28 cellular contexts compared by ENCODE assay signal in the genomic region with DNA sequence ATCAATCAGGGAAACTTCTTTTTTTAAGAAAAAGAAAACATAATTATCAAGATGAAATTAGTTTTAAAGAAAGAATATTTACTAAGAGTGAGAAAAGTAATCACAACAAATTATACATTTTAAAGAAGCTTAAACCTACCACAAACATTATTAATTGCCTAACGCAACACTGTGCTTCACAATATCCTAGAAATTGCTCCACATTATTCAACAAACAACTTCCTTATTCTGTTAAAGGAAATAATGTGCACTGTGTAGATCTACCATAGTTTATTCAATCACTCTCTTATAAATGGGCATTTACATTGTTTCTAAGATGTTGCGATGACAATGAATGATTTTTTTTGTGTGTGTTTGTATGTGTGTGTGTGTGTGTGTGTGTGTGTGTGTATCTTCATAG.
"Had no signal": no experiment of that assay in that cellular context is flagged by ENCODE, and none has a peak within 500 bp of the region (broad histone marks: within the 10 kb centered on the region; RNA-seq: fewer than 3 reads in every experiment).

No MANE protein-coding gene starts in this region.

- H3K4me3 Mint-ChIP-seq: activated CD4-positive, alpha-beta T cell treated with anti-CD3 and anti-CD28 coated beads for 36 hours; activated CD4-positive, alpha-beta T cell treated with anti-CD3 and anti-CD28 coated beads, Interleukin-2, amount 10 ng/mL, durations not matched to agents 7 days and 5 days; activated CD8-positive, alpha-beta T cell treated with anti-CD3 and anti-CD28 coated beads, Interleukin-2, amount 10 ng/mL, durations not matched to agents 7 days and 5 days; activated naive CD4-positive, alpha-beta T cell treated with anti-CD3 and anti-CD28 coated beads, Interleukin-2, amount 10 ng/mL, durations not matched to agents 7 days and 5 days; activated naive CD8-positive, alpha-beta T cell treated with anti-CD3 and anti-CD28 coated beads for 36 hours; activated T-cell treated with anti-CD3 and anti-CD28 coated beads, Interleukin-2, amount 50 U/mL, for 24 hours; activated T-helper 1 cell treated with anti-CD3 and anti-CD28 coated beads, Interleukin-12 subunit alpha, Interleukin-12 subunit beta, Interleukin-2, Interleukin-4 antibody, amounts not matched to agents 30 ng/mL and 10 ng/mL and 1 ng/mL, durations not matched to agents 14 hours and 24 hours and 36 hours; T-helper 1 cell treated with Interleukin-12 subunit alpha and Interleukin-12 subunit beta and Interleukin-4 antibody, amounts not matched to agents 30 μg/mL and 1 μg/mL, for 36 hours; T-helper 2 cell treated with Interferon-gamma antibody and Interleukin-4, amounts not matched to agents 5 μg/mL and 100 μg/mL, for 36 hours had no signal

- H3K27me3 ChIP-seq: brain microvascular endothelial cell, SJCRH30 had no signal

- H3K27me3 Mint-ChIP-seq: activated CD4-positive, alpha-beta T cell treated with anti-CD3 and anti-CD28 coated beads for 36 hours; activated CD4-positive, alpha-beta T cell treated with anti-CD3 and anti-CD28 coated beads, Interleukin-2, amount 10 ng/mL, durations not matched to agents 7 days and 5 days; activated naive CD4-positive, alpha-beta T cell treated with anti-CD3 and anti-CD28 coated beads, Interleukin-2, amount 10 ng/mL, durations not matched to agents 7 days and 5 days; activated naive CD8-positive, alpha-beta T cell treated with anti-CD3 and anti-CD28 coated beads for 36 hours; activated T-cell treated with anti-CD3 and anti-CD28 coated beads, Interleukin-2, amount 50 U/mL, for 24 hours had no signal

- H3K9me3 ChIP-seq: SJCRH30 had no signal

- H3K36me3 Mint-ChIP-seq: activated naive CD4-positive, alpha-beta T cell treated with anti-CD3 and anti-CD28 coated beads, Interleukin-2, amount 10 ng/mL, durations not matched to agents 7 days and 5 days; activated naive CD8-positive, alpha-beta T cell treated with anti-CD3 and anti-CD28 coated beads for 36 hours had no signal

- H3K9me3 Mint-ChIP-seq: T-helper 1 cell treated with Interleukin-12 subunit alpha and Interleukin-12 subunit beta and Interleukin-4 antibody, amounts not matched to agents 30 μg/mL and 1 μg/mL, for 36 hours had no signal

- H3K4me3 ChIP-seq: SJCRH30, SK-N-MC had no signal

- H3K4me1 ChIP-seq: SJCRH30 had no signal

- H3K4me1 Mint-ChIP-seq: activated CD4-positive, alpha-beta T cell treated with anti-CD3 and anti-CD28 coated beads, Interleukin-2, amount 10 ng/mL, durations not matched to agents 7 days and 5 days had no signal

- ATAC-seq: activated CD4-positive, alpha-beta T cell treated with anti-CD3 and anti-CD28 coated beads for 36 hours; activated CD4-positive, CD25-positive, alpha-beta regulatory T cell treated with anti-CD3 and anti-CD28 coated beads, Interleukin-2, amount 50 U/mL, for 24 hours; activated CD8-positive, alpha-beta T cell treated with anti-CD3 and anti-CD28 coated beads, Interleukin-2, amount 10 ng/mL, durations not matched to agents 7 days and 5 days; Panc1 had no signal

- H3K27ac ChIP-seq: brain microvascular endothelial cell, SJCRH30, SK-N-MC had no signal

- H3K36me3 ChIP-seq: brain microvascular endothelial cell, SJCRH30 had no signal

- DNase-seq: activated CD4-positive, alpha-beta T cell treated with anti-CD3 and anti-CD28 coated beads for 36 hours; activated CD4-positive, alpha-beta T cell treated with anti-CD3 and anti-CD28 coated beads, Interleukin-2, amount 10 ng/mL, durations not matched to agents 7 days and 5 days; activated CD4-positive, alpha-beta T cell treated with anti-CD3 and anti-CD28 coated beads, Interleukin-2, amount 50 U/mL, for 48 hours; activated CD8-positive, alpha-beta T cell treated with anti-CD3 and anti-CD28 coated beads, Interleukin-2, amount 10 ng/mL, durations not matched to agents 7 days and 5 days; activated gamma-delta T cell treated with Interleukin-2 at 50 U/mL for 16 hours; activated naive CD4-positive, alpha-beta T cell treated with anti-CD3 and anti-CD28 coated beads, Interleukin-2, amount 10 ng/mL, durations not matched to agents 7 days and 5 days; activated naive CD8-positive, alpha-beta T cell treated with anti-CD3 and anti-CD28 coated beads for 36 hours; activated T-cell treated with anti-CD3 and anti-CD28 coated beads, Interleukin-2, amount 50 U/mL, for 24 hours; amniotic stem cell; aorta; brain microvascular endothelial cell; central memory CD4-positive, alpha-beta T cell; NCI-H1092 treated with DMSO at 0.1 percent for 48 hours; NCI-H1417 treated with DMSO at 0.1 percent for 48 hours; NCI-H187 treated with DMSO at 0.1 percent for 48 hours; NCI-H2081; NCI-H2171 treated with DMSO at 0.1 percent for 48 hours; NCI-H226; NCI-H446 treated with DMSO at 0.1 percent for 48 hours; NCI-H524; SHP77; SJCRH30 had no signal

- H3K27ac Mint-ChIP-seq: activated CD4-positive, alpha-beta T cell treated with anti-CD3 and anti-CD28 coated beads for 36 hours; activated CD4-positive, alpha-beta T cell treated with anti-CD3 and anti-CD28 coated beads, Interleukin-2, amount 10 ng/mL, durations not matched to agents 7 days and 5 days; activated CD8-positive, alpha-beta T cell treated with anti-CD3 and anti-CD28 coated beads, Interleukin-2, amount 10 ng/mL, durations not matched to agents 7 days and 5 days; activated naive CD4-positive, alpha-beta T cell treated with anti-CD3 and anti-CD28 coated beads, Interleukin-2, amount 10 ng/mL, durations not matched to agents 7 days and 5 days; activated naive CD8-positive, alpha-beta T cell treated with anti-CD3 and anti-CD28 coated beads for 36 hours; activated T-cell treated with anti-CD3 and anti-CD28 coated beads, Interleukin-2, amount 50 U/mL, for 24 hours; activated T-helper 1 cell treated with anti-CD3 and anti-CD28 coated beads, Interleukin-12 subunit alpha, Interleukin-12 subunit beta, Interleukin-2, Interleukin-4 antibody, amounts not matched to agents 30 ng/mL and 10 ng/mL and 1 ng/mL, durations not matched to agents 14 hours and 24 hours and 36 hours; T-helper 1 cell treated with Interleukin-12 subunit alpha and Interleukin-12 subunit beta and Interleukin-4 antibody, amounts not matched to agents 30 μg/mL and 1 μg/mL, for 36 hours; T-helper 2 cell treated with Interferon-gamma antibody and Interleukin-4, amounts not matched to agents 5 μg/mL and 100 μg/mL, for 36 hours had no signal
